In the genomic region with DNA sequence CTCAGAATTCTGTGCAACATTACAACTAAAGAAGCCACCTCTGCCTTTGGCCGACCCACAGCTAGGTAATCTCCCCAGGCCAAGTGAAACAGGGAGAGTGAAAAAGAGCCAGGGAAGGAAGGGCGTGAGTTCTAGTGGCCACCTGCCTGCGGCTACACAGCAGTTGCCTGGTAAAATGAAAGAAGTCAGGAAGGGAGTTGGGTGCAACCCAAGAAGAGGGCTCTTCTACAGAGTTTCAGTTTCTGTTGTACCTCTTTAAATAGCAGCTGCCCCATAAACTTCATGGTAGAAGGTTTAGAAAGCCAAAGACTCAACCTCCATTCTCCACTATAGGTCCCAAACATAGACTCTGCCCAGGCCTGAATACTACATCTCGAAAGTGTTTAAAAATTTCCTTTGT, we compare ENCODE assay signal across 10 cellular contexts.
DNase-seq lines count a peak whose midpoint lies in the region; ATAC-seq and TF ChIP-seq lines count a peak whose summit lies in the region.
"Had no signal": no experiment of that assay in that cellular context is flagged by ENCODE, and none has a peak within 500 bp of the region (broad histone marks: within the 10 kb centered on the region; RNA-seq: fewer than 3 reads in every experiment).

No MANE protein-coding gene starts in this region.

- H3K9ac ChIP-seq in mammary epithelial cell (ENCODE audit: insufficient read depth, low read length) = no peak overlapping the region

- 5% methylated on average over 4 of the region's 4 CpGs for WGBS in mammary epithelial cell (ENCODE audit: low coverage, missing lambda C conversion rate)
- WGBS in ovary, 3 donors = 82 to 90% (median 87%) methylated on average over 4 of the region's 4 CpGs

- H3K9me3 ChIP-seq in mammary epithelial cell (replicated peaks; ENCODE audit: insufficient read depth, low read length) (no peaks in the 10 kb centered on the region), ovary (no peaks in the 10 kb centered on the region)

- POLR2A ChIA-PET in MCF 10A (lab: Yijun Ruan, JAX) = interaction anchor here (0.7 to 1.0 kb wide), 4 partner anchors 8 to 76 kb away, joined by 3 to 4 read pairs (median 4); no protein-coding TSS in a partner anchor

- no peak overlapping the region for H3K27ac ChIP-seq in mammary epithelial cell (ENCODE audit: insufficient read depth, low read depth, low read length)
- H3K27ac ChIP-seq in ovary = no peak overlapping the region

- H3K4me1 ChIP-seq in mammary epithelial cell (ENCODE audit: insufficient read depth, low read length) = no peaks in the 10 kb centered on the region
- no peaks in the 10 kb centered on the region for H3K4me1 ChIP-seq in ovary (ENCODE audit: insufficient read depth)

- intact Hi-C loops in mammary epithelial cell (cut with micrococcal nuclease) (no loop called here), MCF 10A (cut with micrococcal nuclease) (no loop called here), ovary (cut with DNase I) (no loop called here)

- TF ChIP-seq CTCF in mammary epithelial cell (conservative IDR thresholded peaks at IDR 0.05 in 1 of 2, IDR thresholded peaks at IDR 0.05 in 1 of 2; ENCODE audit: extremely low read depth in 1 of 2, insufficient read depth in 1 of 2, low read depth in 1 of 2, low read length in 2 of 2) (peak in 1 of 2 donors; percentile 3), MCF 10A (IDR thresholded peaks at IDR 0.05; ENCODE audit: unreplicated experiment) (no peak), ovary (IDR thresholded peaks at IDR 0.05) (no peak)

- BruUV-seq in mammary epithelial cell (replicated peaks; lab: Mats Ljungman, UMichigan) (no TSS peak), MCF 10A (replicated peaks; lab: Mats Ljungman, UMichigan) (no TSS peak)

- H3K36me3 ChIP-seq in mammary epithelial cell (ENCODE audit: insufficient read depth, low read length) = no peaks in the 10 kb centered on the region
- no peaks in the 10 kb centered on the region for H3K36me3 ChIP-seq in ovary

- peaks cover 4% of the 10 kb centered on the region for H3K36me3 Mint-ChIP-seq in MCF 10A (ENCODE audit: insufficient read depth, unreplicated experiment)
- H3K36me3 Mint-ChIP-seq in stimulated activated naive B cell treated with anti-CD40 and anti-IgM and Interleukin-4, amounts not matched to agents 10 μg/mL and 1 μg/mL and 100 μg/mL, for 72 hours = peaks cover 19 to 31% of the 10 kb centered on the region in 2 donors

- no peak overlapping the region for H3K4me3 Mint-ChIP-seq in MCF 10A (ENCODE audit: unreplicated experiment)
- no peak overlapping the region for H3K4me3 Mint-ChIP-seq in stimulated activated naive B cell treated with anti-CD40 and anti-IgM and Interleukin-4, amounts not matched to agents 10 μg/mL and 1 μg/mL and 100 μg/mL, for 72 hours

- peak overlapping the region; percentile 37 for H2AFZ ChIP-seq in mammary epithelial cell (ENCODE audit: low read depth, low read length)

- ATAC-seq in HG02610 (IDR thresholded peaks at IDR 0.05; ENCODE audit: unreplicated experiment) (peak; percentile 99), HG03575 (IDR thresholded peaks at IDR 0.05; ENCODE audit: extremely low read depth, insufficient number of reproducible peaks, low FRiP score, unreplicated experiment) (peak; percentile 98)
- ATAC-seq in stimulated activated naive B cell treated with anti-CD40 and anti-IgM and Interleukin-4, amounts not matched to agents 10 μg/mL and 1 μg/mL and 100 μg/mL, for 72 hours (replicated peaks) = peak; percentile 74 to 80

- in situ Hi-C loops in mammary epithelial cell (cut with MboI; ENCODE audit: low sequenced_read_pairs in 2 of 2) = no loop called here

- H3K27me3 ChIP-seq in mammary epithelial cell (ENCODE audit: insufficient read depth, low read length) (no peaks in the 10 kb centered on the region), ovary (no peaks in the 10 kb centered on the region)

- TF ChIP-seq POLR2A in ovary (IDR thresholded peaks at IDR 0.05) = no peak

- dilution Hi-C loops in mammary epithelial cell (cut with HindIII; ENCODE audit: low sequenced_read_pairs) = no loop called here

- H4K20me1 ChIP-seq in mammary epithelial cell (ENCODE audit: insufficient read depth, low read length) = no peaks in the 10 kb centered on the region

- H3K79me2 ChIP-seq in mammary epithelial cell (ENCODE audit: insufficient read depth, low read length) = peaks cover 19% of the 10 kb centered on the region

- H3K4me2 ChIP-seq in mammary epithelial cell (ENCODE audit: insufficient read depth, low read depth, low read length) = peak overlapping the region; percentile 61

- CTCF ChIA-PET in mammary epithelial cell (lab: Charles Lee; ENCODE audit: low non-redundant PET) (no interaction called here), MCF 10A (lab: Yijun Ruan, JAX) (interaction anchor here (0.8 to 1.6 kb wide), 5 partner anchors 12 to 316 kb away, joined by 3 to 7 read pairs (median 5); no protein-coding TSS in a partner anchor)

- H3K4me3 ChIP-seq in mammary epithelial cell (replicated peaks in 1 of 3; ENCODE audit: insufficient read depth in 1 of 3, low read depth in 2 of 3, low read length in 3 of 3) (no peak overlapping the region), ovary (no peak overlapping the region)

- DNase-seq in mammary epithelial cell (peak; percentile 38), MCF 10A (ENCODE audit: unreplicated experiment) (no peak), ovary (no peak), OCI-M2 (lab: John Stamatoyannopoulos, UW; ENCODE audit: unreplicated experiment) (no peak), putamen (ENCODE audit: low spot score) (no peak)
- DNase-seq in stimulated activated naive B cell treated with anti-CD40 and anti-IgM and Interleukin-4, amounts not matched to agents 10 μg/mL and 1 μg/mL and 100 μg/mL, for 72 hours = no peak
- DNase-seq: activated CD4-positive, alpha-beta T cell treated with anti-CD3 and anti-CD28 coated beads, Interleukin-2, amount 50 U/mL, for 1 hour; caudate nucleus had no signal

- no peak overlapping the region for H3K27ac Mint-ChIP-seq in MCF 10A (ENCODE audit: low read depth, unreplicated experiment)
- peak overlapping the region; percentile 4 for H3K27ac Mint-ChIP-seq in stimulated activated naive B cell treated with anti-CD40 and anti-IgM and Interleukin-4, amounts not matched to agents 10 μg/mL and 1 μg/mL and 100 μg/mL, for 72 hours

- no peak for TF ChIP-seq EP300 in ovary (IDR thresholded peaks at IDR 0.05)

- no peaks in the 10 kb centered on the region for H3K9me3 Mint-ChIP-seq in MCF 10A (ENCODE audit: unreplicated experiment)
- H3K9me3 Mint-ChIP-seq in stimulated activated naive B cell treated with anti-CD40 and anti-IgM and Interleukin-4, amounts not matched to agents 10 μg/mL and 1 μg/mL and 100 μg/mL, for 72 hours = peaks cover 4 to 8% of the 10 kb centered on the region in 2 donors

- H3K4me1 Mint-ChIP-seq in MCF 10A (ENCODE audit: insufficient read depth, unreplicated experiment) = no peaks in the 10 kb centered on the region
- peaks cover 16 to 46% of the 10 kb centered on the region in 2 donors for H3K4me1 Mint-ChIP-seq in stimulated activated naive B cell treated with anti-CD40 and anti-IgM and Interleukin-4, amounts not matched to agents 10 μg/mL and 1 μg/mL and 100 μg/mL, for 72 hours

- no peaks in the 10 kb centered on the region for H3K27me3 Mint-ChIP-seq in MCF 10A (ENCODE audit: insufficient read depth, unreplicated experiment)
- H3K27me3 Mint-ChIP-seq in stimulated activated naive B cell treated with anti-CD40 and anti-IgM and Interleukin-4, amounts not matched to agents 10 μg/mL and 1 μg/mL and 100 μg/mL, for 72 hours = no peaks in the 10 kb centered on the region
